Comparison of ENCODE assay signal across 34 cellular contexts in the genomic region with DNA sequence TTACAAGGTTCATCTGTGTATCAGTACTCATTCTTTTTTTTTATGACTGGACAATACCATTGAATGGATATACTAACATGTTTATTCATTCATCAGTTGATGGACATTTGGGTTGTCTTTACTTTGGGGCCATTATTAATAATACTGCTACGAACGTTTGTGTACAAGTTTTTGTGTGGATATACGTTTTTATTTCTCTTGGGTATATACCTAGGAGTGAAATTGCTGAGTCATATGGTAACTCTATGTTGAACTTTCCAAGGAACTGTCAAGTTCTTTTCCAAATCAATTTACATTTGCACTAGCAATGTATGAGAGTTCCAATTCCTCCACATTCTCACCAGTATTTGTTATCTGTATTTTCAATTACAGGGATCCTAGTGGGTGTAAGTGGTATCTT. TPM values are rescaled to one million over a fixed set of nuclear protein-coding genes. Genes with fewer than 3 reads are reported as not detected.
"Had no signal": no experiment of that assay in that cellular context is flagged by ENCODE, and none has a peak within 500 bp of the region (broad histone marks: within the 10 kb centered on the region; RNA-seq: fewer than 3 reads in every experiment).

No MANE protein-coding gene starts in this region.

- H3K4me3 ChIP-seq: colonic mucosa, esophagus squamous epithelium, gastrocnemius medialis, heart right ventricle, left lung, lower lobe of right lung, mucosa of descending colon had no signal

- FAIRE-seq: endometrium, islet of Langerhans, keratinocyte had no signal

- DNase-seq: colonic mucosa; cortex of kidney; effector CD8-positive, alpha-beta T cell; effector memory CD8-positive, alpha-beta T cell; endodermal cell; erythroblast; esophagus squamous epithelium; foreskin fibroblast; foreskin melanocyte; gastrocnemius medialis; glutamatergic neuron; head of caudate nucleus; hippocampal formation; left cardiac atrium; left lung; left ventricle myocardium superior; lower lobe of right lung; mesenchymal stem cell; mucosa of descending colon; naive B cell had no signal

- H3K4me1 ChIP-seq: colonic mucosa, esophagus squamous epithelium, gastrocnemius medialis, left lung, lower lobe of right lung had no signal

- H3K27me3 ChIP-seq: colonic mucosa, gastrocnemius medialis had no signal

- ATAC-seq: effector memory CD8-positive, alpha-beta T cell; esophagus mucosa; gastrocnemius medialis; left cardiac atrium; left lung; left ventricle myocardium superior; lower lobe of right lung; mucosa of descending colon had no signal

- H3K36me3 ChIP-seq: colonic mucosa, esophagus squamous epithelium, gastrocnemius medialis, heart right ventricle, left lung, lower lobe of right lung had no signal

- H3K27ac ChIP-seq: colonic mucosa, epithelial cell of prostate, esophagus squamous epithelium, gastrocnemius medialis, left lung, lower lobe of right lung had no signal

- H3K9me3 ChIP-seq: colonic mucosa, esophagus squamous epithelium, gastrocnemius medialis, left lung, lower lobe of right lung, mucosa of descending colon had no signal

RNA-seq across cellular contexts. Expression of gene LECT2, which starts 12.0 kb away (rescaled TPM):
- total RNA-seq: colonic mucosa, dermis microvascular lymphatic vessel endothelial cell, endodermal cell, esophagus mucosa, esophagus squamous epithelium, gastrocnemius medialis, glomerular endothelial cell, heart right ventricle, kidney epithelial cell, left cardiac atrium, left lung, left ventricle myocardium superior, lower leg skin, lower lobe of right lung, lung microvascular endothelial cell, mesenteric fat pad, mesothelial cell of epicardium, mucosa of descending colon, myocyte had no signal
- polyA plus RNA-seq: heart right ventricle, keratinocyte had no signal
